19 cellular contexts compared by ENCODE assay signal in the genomic region with DNA sequence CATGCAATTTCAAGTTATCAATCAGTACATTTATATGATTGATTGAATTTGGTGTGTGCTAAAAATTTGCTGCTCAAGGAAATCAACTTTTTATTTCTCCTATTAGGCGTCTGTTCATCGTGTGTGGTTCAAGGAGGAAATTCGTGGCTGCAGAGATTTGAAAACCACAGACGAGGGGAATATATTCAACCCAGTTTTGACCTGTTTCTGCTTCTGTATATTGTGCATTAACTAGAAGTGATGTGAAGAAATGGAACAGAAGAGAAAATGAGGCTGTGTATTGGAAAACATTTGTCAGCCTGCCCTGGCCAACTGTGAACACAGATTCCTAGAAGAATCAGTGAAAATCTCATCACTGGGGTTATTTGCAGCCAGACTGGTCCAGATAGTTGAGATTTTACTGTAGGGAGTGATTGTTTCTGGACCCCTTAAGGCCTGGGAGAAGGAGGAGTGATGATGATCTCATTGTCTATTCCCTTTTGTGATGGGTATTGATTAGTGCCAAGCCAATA.
"Had no signal": no experiment of that assay in that cellular context is flagged by ENCODE, and none has a peak within 500 bp of the region (broad histone marks: within the 10 kb centered on the region; RNA-seq: fewer than 3 reads in every experiment).

No MANE protein-coding gene starts in this region.

- H3K9me3 ChIP-seq: breast epithelium, ovary, psoas muscle, tibial nerve had no signal

- H3K4me1 ChIP-seq: breast epithelium, psoas muscle had no signal

- H3K36me3 ChIP-seq: breast epithelium, ovary, tibial nerve had no signal

- H3K4me3 ChIP-seq: breast epithelium, ovary, psoas muscle, tibial nerve had no signal

- H3K27ac Mint-ChIP-seq: activated CD4-positive, alpha-beta T cell treated with anti-CD3 and anti-CD28 coated beads, Interleukin-2, amount 10 ng/mL, durations not matched to agents 24 days and 14 days; activated CD8-positive, alpha-beta T cell treated with anti-CD3 and anti-CD28 coated beads for 36 hours; activated naive CD4-positive, alpha-beta T cell treated with anti-CD3 and anti-CD28 coated beads for 36 hours; activated naive CD8-positive, alpha-beta T cell treated with anti-CD3 and anti-CD28 coated beads, Interleukin-2, amount 50 U/mL, for 24 hours; activated T-helper 2 cell treated with anti-CD3 and anti-CD28 coated beads, Interferon-gamma antibody, Interleukin-2, Interleukin-4, amounts not matched to agents 10 μg/mL and 5 μg/mL and 100 μg/mL, durations not matched to agents 14 hours and 24 hours and 36 hours; stimulated activated naive CD8-positive, alpha-beta T cell treated with anti-CD3 and anti-CD28 coated beads, Interleukin-15, Interleukin-2, amounts not matched to agents 100 ng/mL and 50 ng/mL, for 24 hours had no signal

- H3K27me3 ChIP-seq: breast epithelium, ovary, tibial nerve had no signal

- H3K4me3 Mint-ChIP-seq: activated CD4-positive, alpha-beta T cell treated with anti-CD3 and anti-CD28 coated beads, Interleukin-2, amount 10 ng/mL, durations not matched to agents 24 days and 14 days; activated CD8-positive, alpha-beta T cell treated with anti-CD3 and anti-CD28 coated beads for 36 hours; activated naive CD4-positive, alpha-beta T cell treated with anti-CD3 and anti-CD28 coated beads for 36 hours; activated naive CD8-positive, alpha-beta T cell treated with anti-CD3 and anti-CD28 coated beads, Interleukin-2, amount 50 U/mL, for 24 hours; stimulated activated naive CD8-positive, alpha-beta T cell treated with anti-CD3 and anti-CD28 coated beads, Interleukin-15, Interleukin-2, amounts not matched to agents 100 ng/mL and 50 ng/mL, for 24 hours had no signal

- ATAC-seq: activated CD8-positive, alpha-beta T cell treated with anti-CD3 and anti-CD28 coated beads for 36 hours; activated naive CD8-positive, alpha-beta T cell treated with anti-CD3 and anti-CD28 coated beads, Interleukin-2, amount 50 U/mL, for 24 hours; left lobe of liver; psoas muscle; right cardiac atrium had no signal

- H3K27ac ChIP-seq: breast epithelium, ovary, psoas muscle, tibial nerve had no signal

- FAIRE-seq: frontal cortex, keratinocyte, urothelium cell line had no signal

- DNase-seq: activated CD4-positive, alpha-beta T cell treated with anti-CD3 and anti-CD28 coated beads, Interleukin-2, amount 10 ng/mL, durations not matched to agents 24 days and 14 days; activated CD8-positive, alpha-beta T cell treated with anti-CD3 and anti-CD28 coated beads for 36 hours; activated naive CD4-positive, alpha-beta T cell treated with anti-CD3 and anti-CD28 coated beads for 36 hours; activated naive CD8-positive, alpha-beta T cell treated with anti-CD3 and anti-CD28 coated beads, Interleukin-2, amount 50 U/mL, for 24 hours; activated T-cell treated with anti-CD3 and anti-CD28 coated beads, Interleukin-2, amount 50 U/mL, for 1 hour; anterior cingulate cortex; cortex of kidney; head of caudate nucleus; ovary; psoas muscle; right cardiac atrium had no signal

- H3K9me3 Mint-ChIP-seq: activated CD4-positive, alpha-beta T cell treated with anti-CD3 and anti-CD28 coated beads, Interleukin-2, amount 10 ng/mL, durations not matched to agents 24 days and 14 days; activated CD8-positive, alpha-beta T cell treated with anti-CD3 and anti-CD28 coated beads for 36 hours; activated naive CD4-positive, alpha-beta T cell treated with anti-CD3 and anti-CD28 coated beads for 36 hours; activated naive CD8-positive, alpha-beta T cell treated with anti-CD3 and anti-CD28 coated beads, Interleukin-2, amount 50 U/mL, for 24 hours; activated T-helper 2 cell treated with anti-CD3 and anti-CD28 coated beads, Interferon-gamma antibody, Interleukin-2, Interleukin-4, amounts not matched to agents 10 μg/mL and 5 μg/mL and 100 μg/mL, durations not matched to agents 14 hours and 24 hours and 36 hours; stimulated activated naive CD8-positive, alpha-beta T cell treated with anti-CD3 and anti-CD28 coated beads, Interleukin-15, Interleukin-2, amounts not matched to agents 100 ng/mL and 50 ng/mL, for 24 hours had no signal
